In genomic region chr22:27405672-27406388, GRCh38 we compare ENCODE assay signal across 9 cellular contexts.
DNase-seq lines count a peak whose midpoint lies in the region; ATAC-seq, FAIRE-seq and TF ChIP-seq lines count a peak whose summit lies in the region.
"Had no signal": no experiment of that assay in that cellular context is flagged by ENCODE, and none has a peak within 500 bp of the region (broad histone marks: within the 10 kb centered on the region; RNA-seq: fewer than 3 reads in every experiment).

No MANE protein-coding gene starts in this region.

- H3K4me1 Mint-ChIP-seq in activated T-helper 17 cell treated with anti-CD3 and anti-CD28 coated beads, Interleukin-2, amount 50 U/mL, for 72 hours, result no peaks in the 10 kb centered on the region

- H3K27ac Mint-ChIP-seq in activated T-helper 17 cell treated with anti-CD3 and anti-CD28 coated beads, Interleukin-2, amount 50 U/mL, for 72 hours, result no peak overlapping the region

- DNase-seq in AG08395 (ENCODE audit: low spot score) (peak; percentile 81), GM12891 (ENCODE audit: insufficient read length, low spot score) (peak; percentile 44), Peyer's patch (peak in 2 of 3 donors; percentile 53 to 68), ecto neural progenitor cell (ENCODE audit: low spot score) (peak; percentile 76), myocyte (ENCODE audit: low read depth) (peak; percentile 63), NCI-H1930 (lab: John Stamatoyannopoulos, UW) (no peak)

- no peak for ATAC-seq in activated T-helper 17 cell treated with anti-CD3 and anti-CD28 coated beads, Interleukin-2, amount 50 U/mL, for 72 hours (replicated peaks)
- ATAC-seq in GM18519 (IDR thresholded peaks at IDR 0.05; ENCODE audit: low FRiP score, unreplicated experiment), result no peak

- H3K4me3 ChIP-seq in Peyer's patch, result no peak overlapping the region

- H3K27ac ChIP-seq in Peyer's patch, result no peak overlapping the region
- H3K27ac ChIP-seq: epithelial cell of prostate had no signal

- TF ChIP-seq POLR2A in GM12891 (IDR thresholded peaks at IDR 0.05; ENCODE audit: low read depth, low read length) (no peak), Peyer's patch (IDR thresholded peaks at IDR 0.05) (no peak)

- H3K4me1 ChIP-seq in Peyer's patch, result no peaks in the 10 kb centered on the region

- peak in 5 of 6 experiments; percentile 12 to 65 (median 56) for TF ChIP-seq CTCF in Peyer's patch (IDR thresholded peaks at IDR 0.05)

- H3K9me3 Mint-ChIP-seq in activated T-helper 17 cell treated with anti-CD3 and anti-CD28 coated beads, Interleukin-2, amount 50 U/mL, for 72 hours, result peaks cover 5% of the 10 kb centered on the region

- no peaks in the 10 kb centered on the region for H3K36me3 ChIP-seq in Peyer's patch

- peaks cover 17% of the 10 kb centered on the region for H3K27me3 Mint-ChIP-seq in activated T-helper 17 cell treated with anti-CD3 and anti-CD28 coated beads, Interleukin-2, amount 50 U/mL, for 72 hours

- FAIRE-seq in GM12891 (lab: Jason Lieb, UNC), result peak; percentile 66

- no peaks in the 10 kb centered on the region for H3K27me3 ChIP-seq in Peyer's patch

- H3K4me3 Mint-ChIP-seq in activated T-helper 17 cell treated with anti-CD3 and anti-CD28 coated beads, Interleukin-2, amount 50 U/mL, for 72 hours, result no peak overlapping the region

- no peaks in the 10 kb centered on the region for H3K9me3 ChIP-seq in Peyer's patch

- no peaks in the 10 kb centered on the region for H3K36me3 Mint-ChIP-seq in activated T-helper 17 cell treated with anti-CD3 and anti-CD28 coated beads, Interleukin-2, amount 50 U/mL, for 72 hours (ENCODE audit: low read depth)

TF ChIP-seq in GM12891, 5 proteins besides CTCF, POLR2A, EP300 and RAD21:
- no peak for TF ChIP-seq POU2F2 (IDR thresholded peaks at IDR 0.05; ENCODE audit: low read depth, low read length)
- TF ChIP-seq TAF1 (IDR thresholded peaks at IDR 0.05; ENCODE audit: low read depth, low read length), result no peak
- TF ChIP-seq SPI1 (IDR thresholded peaks at IDR 0.05; ENCODE audit: low read depth, low read length), result no peak
- no peak for TF ChIP-seq PAX5 (IDR thresholded peaks at IDR 0.05; ENCODE audit: insufficient read depth, low read length, severe bottlenecking)
- TF ChIP-seq POLR2AphosphoS5 (IDR thresholded peaks at IDR 0.05; ENCODE audit: low read depth, low read length), result no peak

Comparison
In these comparisons a context has a peak if more than half of its experiments do, and no peak if none do; other contexts are left out.
1. DNase-seq: peak in AG08395 (single experiment), GM12891 (single experiment), Peyer's patch (2 of 3), ecto neural progenitor cell (single experiment) and myocyte (single experiment); none in NCI-H1930 (0 of 2).